In the genomic region with DNA sequence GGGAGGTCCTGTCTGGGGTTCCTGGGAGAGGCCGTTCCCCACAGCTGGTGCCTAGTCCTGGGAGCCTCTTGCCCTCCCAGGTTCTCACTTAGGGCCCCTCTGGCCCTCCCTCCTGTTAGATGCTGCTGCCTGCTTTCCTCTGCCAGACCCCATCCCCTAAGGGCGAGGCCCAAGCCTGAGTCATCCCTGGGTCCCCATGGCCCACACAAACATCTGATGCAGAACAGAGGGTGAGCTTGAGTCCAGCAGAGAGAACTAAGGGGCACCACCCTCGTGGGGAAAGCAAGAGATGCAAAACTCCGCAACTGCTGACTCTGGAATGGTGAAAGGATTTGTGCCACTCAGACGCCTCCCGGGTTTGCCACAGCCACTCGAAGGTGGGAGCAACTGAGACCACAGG, we compare ENCODE assay signal across 32 cellular contexts. TPM values are rescaled to one million over a fixed set of nuclear protein-coding genes. Genes with fewer than 3 reads are reported as not detected.
"Had no signal": no experiment of that assay in that cellular context is flagged by ENCODE, and none has a peak within 500 bp of the region (broad histone marks: within the 10 kb centered on the region; RNA-seq: fewer than 3 reads in every experiment).

No MANE protein-coding gene starts in this region.

- H3K4me3 Mint-ChIP-seq: activated naive CD8-positive, alpha-beta T cell treated with anti-CD3 and anti-CD28 coated beads, Interleukin-2, amount 50 U/mL, for 24 hours; activated T-cell treated with anti-CD3 and anti-CD28 coated beads, Interleukin-2, amount 50 U/mL, for 4 hours; T-helper 1 cell treated with Interleukin-12 subunit alpha and Interleukin-12 subunit beta and Interleukin-4 antibody, amounts not matched to agents 30 μg/mL and 1 μg/mL, for 36 hours; WTC11 had no signal

- H3K27ac ChIP-seq: ascending aorta, SJCRH30 had no signal

- H3K27ac Mint-ChIP-seq: activated naive CD4-positive, alpha-beta T cell treated with anti-CD3 and anti-CD28 coated beads, Interleukin-2, amount 50 U/mL, for 72 hours; activated naive CD8-positive, alpha-beta T cell treated with anti-CD3 and anti-CD28 coated beads, Interleukin-2, amount 50 U/mL, for 24 hours; T-helper 1 cell treated with Interleukin-12 subunit alpha and Interleukin-12 subunit beta and Interleukin-4 antibody, amounts not matched to agents 30 μg/mL and 1 μg/mL, for 36 hours; WTC11 had no signal

- H3K36me3 ChIP-seq: ascending aorta, SJCRH30 had no signal

- FAIRE-seq: bronchial epithelial cell had no signal

- ATAC-seq: activated naive CD4-positive, alpha-beta T cell treated with anti-CD3 and anti-CD28 coated beads, Interleukin-2, amount 50 U/mL, for 72 hours; activated T-cell treated with anti-CD3 and anti-CD28 coated beads, Interleukin-2, amount 50 U/mL, for 4 hours; Panc1; Right ventricle myocardium inferior; WTC11 had no signal

- H3K36me3 Mint-ChIP-seq: activated naive CD4-positive, alpha-beta T cell treated with anti-CD3 and anti-CD28 coated beads, Interleukin-2, amount 50 U/mL, for 72 hours had no signal

- H3K9me3 ChIP-seq: ascending aorta, body of pancreas, SJCRH30 had no signal

- DNase-seq: activated CD4-positive, alpha-beta T cell treated with anti-CD3 and anti-CD28 coated beads for 48 hours; activated CD4-positive, alpha-beta T cell treated with anti-CD3 and anti-CD28 coated beads, Interleukin-2, amount 50 U/mL, for 48 hours; activated CD4-positive, CD25-positive, alpha-beta regulatory T cell treated with anti-CD3 and anti-CD28 coated beads, Interleukin-2, amount 50 U/mL, for 72 hours; activated CD8-positive, alpha-beta memory T cell treated with anti-CD3 and anti-CD28 coated beads for 24 hours; activated effector memory CD4-positive, alpha-beta T cell treated with anti-CD3 and anti-CD28 coated beads, Interleukin-2, amount 50 U/mL, for 16 hours; activated naive CD4-positive, alpha-beta T cell treated with Interleukin-2 at 50 U/mL for 16 hours; activated naive CD8-positive, alpha-beta T cell treated with anti-CD3 and anti-CD28 coated beads, Interleukin-2, amount 50 U/mL, for 24 hours; activated T-cell treated with anti-CD3 and anti-CD28 coated beads, Interleukin-2, amount 50 U/mL, for 4 hours; amniotic stem cell; body of pancreas; central memory CD4-positive, alpha-beta T cell; Kasumi-1; KBM-7; NCI-H1417 treated with DMSO at 0.1 percent for 48 hours; NCI-H1694; NCI-H2029; NCI-H2107; NCI-H345; NCI-H510A; NCI-H526 treated with DMSO at 0.1 percent for 48 hours; NK-92 treated with Interleukin-12 subunit alpha and Interleukin-12 subunit beta, amount 100 ng/mL, for 24 hours; OCI-M1; RPMI8226; SJCRH30; T-helper 9 cell had no signal

- H3K4me3 ChIP-seq: ascending aorta, body of pancreas, SJCRH30 had no signal

- H3K27me3 ChIP-seq: ascending aorta, body of pancreas, SJCRH30 had no signal

- H3K4me1 ChIP-seq: ascending aorta, SJCRH30 had no signal

- H3K4me1 Mint-ChIP-seq: activated naive CD8-positive, alpha-beta T cell treated with anti-CD3 and anti-CD28 coated beads, Interleukin-2, amount 50 U/mL, for 24 hours had no signal

- H3K9me3 Mint-ChIP-seq: activated naive CD4-positive, alpha-beta T cell treated with anti-CD3 and anti-CD28 coated beads, Interleukin-2, amount 50 U/mL, for 72 hours; activated naive CD8-positive, alpha-beta T cell treated with anti-CD3 and anti-CD28 coated beads, Interleukin-2, amount 50 U/mL, for 24 hours; activated T-cell treated with anti-CD3 and anti-CD28 coated beads, Interleukin-2, amount 50 U/mL, for 4 hours; T-helper 1 cell treated with Interleukin-12 subunit alpha and Interleukin-12 subunit beta and Interleukin-4 antibody, amounts not matched to agents 30 μg/mL and 1 μg/mL, for 36 hours had no signal

RNA-seq across cellular contexts. Expression of gene TRPM1, which starts 58.8 kb away (rescaled TPM):
- total RNA-seq: activated naive CD4-positive, alpha-beta T cell treated with anti-CD3 and anti-CD28 coated beads, Interleukin-2, amount 50 U/mL, for 72 hours; activated T-cell treated with anti-CD3 and anti-CD28 coated beads, Interleukin-2, amount 50 U/mL, for 4 hours; ascending aorta; body of pancreas; Right ventricle myocardium inferior had no signal
